1 cellular context compared by ENCODE assay signal in the genomic region with DNA sequence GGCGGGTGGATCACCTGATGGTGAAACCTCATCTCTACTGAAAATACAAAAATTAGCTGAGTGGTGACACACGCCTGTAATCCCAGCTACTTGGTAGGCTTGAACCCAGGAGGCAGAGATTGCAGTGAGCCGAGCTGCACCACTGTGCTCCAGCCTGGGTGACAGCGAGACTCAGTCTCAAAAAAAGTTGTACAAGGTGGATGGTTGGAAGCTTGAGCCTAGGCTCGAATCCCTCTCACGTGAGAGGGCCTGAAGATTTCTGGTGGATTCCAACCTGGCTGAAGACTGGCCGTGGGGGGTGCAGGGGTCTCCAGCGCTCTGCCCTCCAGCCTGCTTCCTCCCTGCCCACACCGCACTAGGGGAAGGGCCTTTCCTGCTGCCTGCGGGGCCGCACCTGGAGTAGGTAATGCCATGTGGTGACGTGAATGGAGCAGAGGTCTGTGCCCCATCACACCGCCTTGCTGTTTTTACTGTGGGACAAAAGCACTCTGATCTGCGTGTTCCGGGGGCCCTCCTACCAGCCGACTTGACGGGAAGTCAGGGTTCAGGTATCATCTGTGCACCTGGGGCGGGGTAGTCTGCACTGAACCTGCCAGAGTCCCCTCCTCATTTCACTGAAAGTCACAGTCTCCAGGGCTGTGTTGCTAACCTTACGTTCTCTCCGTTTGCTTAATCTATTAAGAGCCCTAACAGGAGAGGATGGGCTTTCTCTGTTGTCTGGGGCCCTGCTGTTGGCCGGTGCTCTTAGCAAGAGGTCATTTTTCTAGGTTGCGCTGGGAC.
TF ChIP-seq lines count a peak whose summit lies in the region.

No MANE protein-coding gene starts in this region.

TF ChIP-seq in HepG2, 621 proteins besides CTCF, POLR2A, EP300 and RAD21 (continued from another document and continues in another):
- TF ChIP-seq, protein P1, sequence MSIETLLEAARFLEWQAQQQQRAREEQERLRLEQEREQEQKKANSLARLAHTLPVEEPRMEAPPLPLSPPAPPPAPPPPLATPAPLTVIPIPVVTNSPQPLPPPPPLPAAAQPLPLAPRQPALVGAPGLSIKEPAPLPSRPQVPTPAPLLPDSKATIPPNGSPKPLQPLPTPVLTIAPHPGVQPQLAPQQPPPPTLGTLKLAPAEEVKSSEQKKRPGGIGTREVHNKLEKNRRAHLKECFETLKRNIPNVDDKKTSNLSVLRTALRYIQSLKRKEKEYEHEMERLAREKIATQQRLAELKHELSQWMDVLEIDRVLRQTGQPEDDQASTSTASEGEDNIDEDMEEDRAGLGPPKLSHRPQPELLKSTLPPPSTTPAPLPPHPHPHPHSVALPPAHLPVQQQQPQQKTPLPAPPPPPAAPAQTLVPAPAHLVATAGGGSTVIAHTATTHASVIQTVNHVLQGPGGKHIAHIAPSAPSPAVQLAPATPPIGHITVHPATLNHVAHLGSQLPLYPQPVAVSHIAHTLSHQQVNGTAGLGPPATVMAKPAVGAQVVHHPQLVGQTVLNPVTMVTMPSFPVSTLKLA (IDR thresholded peaks at IDR 0.05): no peak
- no peak for TF ChIP-seq CCDC6 (CRISPR knock-in tag; IDR thresholded peaks at IDR 0.05)
- TF ChIP-seq, protein P2, sequence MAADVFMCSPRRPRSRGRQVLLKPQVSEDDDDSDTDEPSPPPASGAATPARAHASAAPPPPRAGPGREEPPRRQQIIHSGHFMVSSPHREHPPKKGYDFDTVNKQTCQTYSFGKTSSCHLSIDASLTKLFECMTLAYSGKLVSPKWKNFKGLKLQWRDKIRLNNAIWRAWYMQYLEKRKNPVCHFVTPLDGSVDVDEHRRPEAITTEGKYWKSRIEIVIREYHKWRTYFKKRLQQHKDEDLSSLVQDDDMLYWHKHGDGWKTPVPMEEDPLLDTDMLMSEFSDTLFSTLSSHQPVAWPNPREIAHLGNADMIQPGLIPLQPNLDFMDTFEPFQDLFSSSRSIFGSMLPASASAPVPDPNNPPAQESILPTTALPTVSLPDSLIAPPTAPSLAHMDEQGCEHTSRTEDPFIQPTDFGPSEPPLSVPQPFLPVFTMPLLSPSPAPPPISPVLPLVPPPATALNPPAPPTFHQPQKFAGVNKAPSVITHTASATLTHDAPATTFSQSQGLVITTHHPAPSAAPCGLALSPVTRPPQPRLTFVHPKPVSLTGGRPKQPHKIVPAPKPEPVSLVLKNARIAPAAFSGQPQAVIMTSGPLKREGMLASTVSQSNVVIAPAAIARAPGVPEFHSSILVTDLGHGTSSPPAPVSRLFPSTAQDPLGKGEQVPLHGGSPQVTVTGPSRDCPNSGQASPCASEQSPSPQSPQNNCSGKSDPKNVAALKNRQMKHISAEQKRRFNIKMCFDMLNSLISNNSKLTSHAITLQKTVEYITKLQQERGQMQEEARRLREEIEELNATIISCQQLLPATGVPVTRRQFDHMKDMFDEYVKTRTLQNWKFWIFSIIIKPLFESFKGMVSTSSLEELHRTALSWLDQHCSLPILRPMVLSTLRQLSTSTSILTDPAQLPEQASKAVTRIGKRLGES (CRISPR knock-in tag; IDR thresholded peaks at IDR 0.05; ENCODE audit: borderline replicate concordance): no peak
- TF ChIP-seq ZNF44 (CRISPR knock-in tag; IDR thresholded peaks at IDR 0.05): no peak
- TF ChIP-seq TEAD2 (CRISPR knock-in tag; IDR thresholded peaks at IDR 0.05): no peak
- no peak for TF ChIP-seq ZNF331 (CRISPR knock-in tag; IDR thresholded peaks at IDR 0.05)
- no peak for TF ChIP-seq ATAD3A (CRISPR knock-in tag; IDR thresholded peaks at IDR 0.05)
- TF ChIP-seq, protein P3, sequence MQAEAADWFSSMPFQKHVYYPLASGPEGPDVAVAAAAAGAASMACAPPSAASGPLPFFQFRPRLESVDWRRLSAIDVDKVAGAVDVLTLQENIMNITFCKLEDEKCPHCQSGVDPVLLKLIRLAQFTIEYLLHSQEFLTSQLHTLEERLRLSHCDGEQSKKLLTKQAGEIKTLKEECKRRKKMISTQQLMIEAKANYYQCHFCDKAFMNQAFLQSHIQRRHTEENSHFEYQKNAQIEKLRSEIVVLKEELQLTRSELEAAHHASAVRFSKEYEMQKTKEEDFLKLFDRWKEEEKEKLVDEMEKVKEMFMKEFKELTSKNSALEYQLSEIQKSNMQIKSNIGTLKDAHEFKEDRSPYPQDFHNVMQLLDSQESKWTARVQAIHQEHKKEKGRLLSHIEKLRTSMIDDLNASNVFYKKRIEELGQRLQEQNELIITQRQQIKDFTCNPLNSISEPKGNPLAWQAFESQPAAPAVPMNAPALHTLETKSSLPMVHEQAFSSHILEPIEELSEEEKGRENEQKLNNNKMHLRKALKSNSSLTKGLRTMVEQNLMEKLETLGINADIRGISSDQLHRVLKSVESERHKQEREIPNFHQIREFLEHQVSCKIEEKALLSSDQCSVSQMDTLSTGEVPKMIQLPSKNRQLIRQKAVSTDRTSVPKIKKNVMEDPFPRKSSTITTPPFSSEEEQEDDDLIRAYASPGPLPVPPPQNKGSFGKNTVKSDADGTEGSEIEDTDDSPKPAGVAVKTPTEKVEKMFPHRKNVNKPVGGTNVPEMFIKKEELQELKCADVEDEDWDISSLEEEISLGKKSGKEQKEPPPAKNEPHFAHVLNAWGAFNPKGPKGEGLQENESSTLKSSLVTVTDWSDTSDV (CRISPR knock-in tag; IDR thresholded peaks at IDR 0.05): no peak; the same call in 1 of the 2 replicates
- no peak for TF ChIP-seq GPN1 (CRISPR knock-in tag; IDR thresholded peaks at IDR 0.05; ENCODE audit: borderline replicate concordance)
- no peak for TF ChIP-seq ELF3 (CRISPR knock-in tag; IDR thresholded peaks at IDR 0.05)
- TF ChIP-seq ZNF850 (CRISPR knock-in tag; conservative IDR thresholded peaks at IDR 0.05): no peak
- TF ChIP-seq SALL2 (CRISPR knock-in tag; IDR thresholded peaks at IDR 0.05): no peak
- TF ChIP-seq ZNF839 (CRISPR knock-in tag; IDR thresholded peaks at IDR 0.05; ENCODE audit: borderline replicate concordance): no peak
- TF ChIP-seq MEF2D (CRISPR knock-in tag; IDR thresholded peaks at IDR 0.05): no peak
- TF ChIP-seq SP140L (CRISPR knock-in tag; IDR thresholded peaks at IDR 0.05; ENCODE audit: borderline replicate concordance): no peak
- TF ChIP-seq ZNF660 (CRISPR knock-in tag; IDR thresholded peaks at IDR 0.05; ENCODE audit: borderline replicate concordance, low read depth): no peak
- no peak for TF ChIP-seq REXO4 (CRISPR knock-in tag; IDR thresholded peaks at IDR 0.05; ENCODE audit: borderline replicate concordance)
- peak; percentile 68; the same call in 1 of the 2 replicates for TF ChIP-seq SNAPC2 (CRISPR knock-in tag; IDR thresholded peaks at IDR 0.05)
- peak; percentile 64; the same call in 1 of the 2 replicates for TF ChIP-seq AHR (CRISPR knock-in tag; IDR thresholded peaks at IDR 0.05)
- TF ChIP-seq SRSF9 (IDR thresholded peaks at IDR 0.05; ENCODE audit: borderline replicate concordance, insufficient read depth, low read depth, low read length, poor library complexity, severe bottlenecking): no peak
- TF ChIP-seq RAD51 (IDR thresholded peaks at IDR 0.05; ENCODE audit: borderline replicate concordance): no peak
- TF ChIP-seq, protein P4, sequence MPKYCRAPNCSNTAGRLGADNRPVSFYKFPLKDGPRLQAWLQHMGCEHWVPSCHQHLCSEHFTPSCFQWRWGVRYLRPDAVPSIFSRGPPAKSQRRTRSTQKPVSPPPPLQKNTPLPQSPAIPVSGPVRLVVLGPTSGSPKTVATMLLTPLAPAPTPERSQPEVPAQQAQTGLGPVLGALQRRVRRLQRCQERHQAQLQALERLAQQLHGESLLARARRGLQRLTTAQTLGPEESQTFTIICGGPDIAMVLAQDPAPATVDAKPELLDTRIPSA (CRISPR knock-in tag; IDR thresholded peaks at IDR 0.05; ENCODE audit: borderline replicate concordance): no peak
- no peak for TF ChIP-seq JUND (CRISPR knock-in tag; IDR thresholded peaks at IDR 0.05)
- TF ChIP-seq ATRX (CRISPR knock-in tag; IDR thresholded peaks at IDR 0.05; ENCODE audit: borderline replicate concordance): no peak
- TF ChIP-seq ZNF567 (CRISPR knock-in tag; IDR thresholded peaks at IDR 0.05; ENCODE audit: borderline replicate concordance): no peak
- TF ChIP-seq MAFK (conservative IDR thresholded peaks at IDR 0.05 in 1 of 2, IDR thresholded peaks at IDR 0.05 in 1 of 2; ENCODE audit: low read length in 2 of 2): no peak
- peak; percentile 77 for TF ChIP-seq ZNF776 (CRISPR knock-in tag; IDR thresholded peaks at IDR 0.05)
- TF ChIP-seq, protein P5, sequence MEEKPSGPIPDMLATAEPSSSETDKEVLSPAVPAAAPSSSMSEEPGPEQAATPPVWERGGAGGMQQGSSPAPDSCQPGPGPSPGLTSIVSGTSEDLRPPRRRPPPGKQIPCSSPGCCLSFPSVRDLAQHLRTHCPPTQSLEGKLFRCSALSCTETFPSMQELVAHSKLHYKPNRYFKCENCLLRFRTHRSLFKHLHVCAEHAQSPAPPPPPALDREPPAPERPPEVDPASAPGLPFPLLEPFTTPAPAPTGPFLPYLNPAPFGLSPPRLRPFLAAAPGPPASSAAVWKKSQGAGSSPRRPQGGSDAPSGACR (CRISPR knock-in tag; IDR thresholded peaks at IDR 0.05): no peak; the same call in 1 of the 2 replicates
- TF ChIP-seq HNF4G (IDR thresholded peaks at IDR 0.05; ENCODE audit: borderline replicate concordance, low read depth, low read length): no peak
- TF ChIP-seq HNF4G (CRISPR knock-in tag; IDR thresholded peaks at IDR 0.05; ENCODE audit: borderline replicate concordance, low read depth): no peak
- TF ChIP-seq, protein P6, sequence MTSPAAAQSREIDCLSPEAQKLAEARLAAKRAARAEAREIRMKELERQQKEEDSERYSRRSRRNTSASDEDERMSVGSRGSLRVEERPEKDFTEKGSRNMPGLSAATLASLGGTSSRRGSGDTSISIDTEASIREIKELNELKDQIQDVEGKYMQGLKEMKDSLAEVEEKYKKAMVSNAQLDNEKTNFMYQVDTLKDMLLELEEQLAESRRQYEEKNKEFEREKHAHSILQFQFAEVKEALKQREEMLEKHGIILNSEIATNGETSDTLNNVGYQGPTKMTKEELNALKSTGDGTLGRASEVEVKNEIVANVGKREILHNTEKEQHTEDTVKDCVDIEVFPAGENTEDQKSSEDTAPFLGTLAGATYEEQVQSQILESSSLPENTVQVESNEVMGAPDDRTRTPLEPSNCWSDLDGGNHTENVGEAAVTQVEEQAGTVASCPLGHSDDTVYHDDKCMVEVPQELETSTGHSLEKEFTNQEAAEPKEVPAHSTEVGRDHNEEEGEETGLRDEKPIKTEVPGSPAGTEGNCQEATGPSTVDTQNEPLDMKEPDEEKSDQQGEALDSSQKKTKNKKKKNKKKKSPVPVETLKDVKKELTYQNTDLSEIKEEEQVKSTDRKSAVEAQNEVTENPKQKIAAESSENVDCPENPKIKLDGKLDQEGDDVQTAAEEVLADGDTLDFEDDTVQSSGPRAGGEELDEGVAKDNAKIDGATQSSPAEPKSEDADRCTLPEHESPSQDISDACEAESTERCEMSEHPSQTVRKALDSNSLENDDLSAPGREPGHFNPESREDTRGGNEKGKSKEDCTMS (CRISPR knock-in tag; conservative IDR thresholded peaks at IDR 0.05): no peak
- TF ChIP-seq FOXM1 (CRISPR knock-in tag; IDR thresholded peaks at IDR 0.05): no peak
- no peak for TF ChIP-seq SMARCE1 (IDR thresholded peaks at IDR 0.05; ENCODE audit: borderline replicate concordance)
- TF ChIP-seq, protein P7, sequence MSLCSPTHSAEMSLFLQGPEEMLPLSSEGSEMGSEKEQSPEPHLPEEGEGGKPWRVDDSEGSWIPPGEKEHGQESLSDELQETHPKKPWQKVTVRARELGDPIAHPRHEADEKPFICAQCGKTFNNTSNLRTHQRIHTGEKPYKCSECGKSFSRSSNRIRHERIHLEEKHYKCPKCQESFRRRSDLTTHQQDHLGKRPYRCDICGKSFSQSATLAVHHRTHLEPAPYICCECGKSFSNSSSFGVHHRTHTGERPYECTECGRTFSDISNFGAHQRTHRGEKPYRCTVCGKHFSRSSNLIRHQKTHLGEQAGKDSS (CRISPR knock-in tag; IDR thresholded peaks at IDR 0.05; ENCODE audit: borderline replicate concordance, low read depth): no peak
- TF ChIP-seq, protein P8, sequence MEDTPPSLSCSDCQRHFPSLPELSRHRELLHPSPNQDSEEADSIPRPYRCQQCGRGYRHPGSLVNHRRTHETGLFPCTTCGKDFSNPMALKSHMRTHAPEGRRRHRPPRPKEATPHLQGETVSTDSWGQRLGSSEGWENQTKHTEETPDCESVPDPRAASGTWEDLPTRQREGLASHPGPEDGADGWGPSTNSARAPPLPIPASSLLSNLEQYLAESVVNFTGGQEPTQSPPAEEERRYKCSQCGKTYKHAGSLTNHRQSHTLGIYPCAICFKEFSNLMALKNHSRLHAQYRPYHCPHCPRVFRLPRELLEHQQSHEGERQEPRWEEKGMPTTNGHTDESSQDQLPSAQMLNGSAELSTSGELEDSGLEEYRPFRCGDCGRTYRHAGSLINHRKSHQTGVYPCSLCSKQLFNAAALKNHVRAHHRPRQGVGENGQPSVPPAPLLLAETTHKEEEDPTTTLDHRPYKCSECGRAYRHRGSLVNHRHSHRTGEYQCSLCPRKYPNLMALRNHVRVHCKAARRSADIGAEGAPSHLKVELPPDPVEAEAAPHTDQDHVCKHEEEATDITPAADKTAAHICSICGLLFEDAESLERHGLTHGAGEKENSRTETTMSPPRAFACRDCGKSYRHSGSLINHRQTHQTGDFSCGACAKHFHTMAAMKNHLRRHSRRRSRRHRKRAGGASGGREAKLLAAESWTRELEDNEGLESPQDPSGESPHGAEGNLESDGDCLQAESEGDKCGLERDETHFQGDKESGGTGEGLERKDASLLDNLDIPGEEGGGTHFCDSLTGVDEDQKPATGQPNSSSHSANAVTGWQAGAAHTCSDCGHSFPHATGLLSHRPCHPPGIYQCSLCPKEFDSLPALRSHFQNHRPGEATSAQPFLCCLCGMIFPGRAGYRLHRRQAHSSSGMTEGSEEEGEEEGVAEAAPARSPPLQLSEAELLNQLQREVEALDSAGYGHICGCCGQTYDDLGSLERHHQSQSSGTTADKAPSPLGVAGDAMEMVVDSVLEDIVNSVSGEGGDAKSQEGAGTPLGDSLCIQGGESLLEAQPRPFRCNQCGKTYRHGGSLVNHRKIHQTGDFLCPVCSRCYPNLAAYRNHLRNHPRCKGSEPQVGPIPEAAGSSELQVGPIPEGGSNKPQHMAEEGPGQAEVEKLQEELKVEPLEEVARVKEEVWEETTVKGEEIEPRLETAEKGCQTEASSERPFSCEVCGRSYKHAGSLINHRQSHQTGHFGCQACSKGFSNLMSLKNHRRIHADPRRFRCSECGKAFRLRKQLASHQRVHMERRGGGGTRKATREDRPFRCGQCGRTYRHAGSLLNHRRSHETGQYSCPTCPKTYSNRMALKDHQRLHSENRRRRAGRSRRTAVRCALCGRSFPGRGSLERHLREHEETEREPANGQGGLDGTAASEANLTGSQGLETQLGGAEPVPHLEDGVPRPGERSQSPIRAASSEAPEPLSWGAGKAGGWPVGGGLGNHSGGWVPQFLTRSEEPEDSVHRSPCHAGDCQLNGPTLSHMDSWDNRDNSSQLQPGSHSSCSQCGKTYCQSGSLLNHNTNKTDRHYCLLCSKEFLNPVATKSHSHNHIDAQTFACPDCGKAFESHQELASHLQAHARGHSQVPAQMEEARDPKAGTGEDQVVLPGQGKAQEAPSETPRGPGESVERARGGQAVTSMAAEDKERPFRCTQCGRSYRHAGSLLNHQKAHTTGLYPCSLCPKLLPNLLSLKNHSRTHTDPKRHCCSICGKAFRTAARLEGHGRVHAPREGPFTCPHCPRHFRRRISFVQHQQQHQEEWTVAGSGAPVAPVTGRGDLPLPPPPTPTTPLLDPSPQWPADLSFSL (CRISPR knock-in tag; IDR thresholded peaks at IDR 0.05): no peak
- peak; percentile 86; the same call in 1 of the 2 replicates for TF ChIP-seq PAF1 (CRISPR knock-in tag; IDR thresholded peaks at IDR 0.05)
